ENCODE assay signal across 14 cellular contexts in the genomic region with DNA sequence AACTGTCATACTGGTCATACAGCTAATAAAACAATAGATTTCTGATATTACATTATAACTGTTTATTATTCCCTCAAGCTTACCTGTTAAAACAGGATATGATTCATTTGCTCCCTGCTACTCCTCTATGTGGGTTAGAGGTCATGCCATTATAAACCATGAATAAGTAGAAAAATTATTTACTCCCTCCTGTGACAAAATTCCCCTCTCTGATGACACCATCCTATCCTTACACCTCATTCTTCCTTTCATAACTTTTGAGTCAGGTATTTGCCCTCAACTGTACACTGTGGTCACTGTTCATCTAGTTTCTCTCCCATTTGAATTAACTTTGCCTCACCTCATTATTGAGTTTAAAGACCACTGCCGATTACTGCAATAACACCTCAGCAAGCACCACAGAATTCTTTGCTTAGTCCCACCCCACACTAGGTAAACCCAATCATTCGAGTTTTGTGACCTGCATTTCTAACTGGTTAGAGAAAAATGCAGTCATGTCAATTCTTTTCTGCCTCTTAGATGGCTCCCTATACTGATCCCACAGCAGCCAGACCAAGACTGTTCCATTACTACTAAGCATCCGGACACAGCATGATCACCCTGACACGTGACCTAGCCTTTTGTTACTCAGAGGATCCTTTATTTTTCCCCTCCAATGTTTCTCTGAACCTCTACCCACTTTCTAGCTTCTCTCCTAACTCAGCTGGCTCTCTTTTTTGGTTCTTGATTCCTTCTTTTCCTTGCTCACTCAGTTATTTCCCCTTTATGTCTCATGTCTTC.
DNase-seq lines count a peak whose midpoint lies in the region; ATAC-seq, FAIRE-seq and TF ChIP-seq lines count a peak whose summit lies in the region.
"Had no signal": no experiment of that assay in that cellular context is flagged by ENCODE, and none has a peak within 500 bp of the region (broad histone marks: within the 10 kb centered on the region; RNA-seq: fewer than 3 reads in every experiment).

No MANE protein-coding gene starts in this region.

- no peaks in the 10 kb centered on the region for H3F3A ChIP-seq in PC-3 (ENCODE audit: low read length, unreplicated experiment)

- H3K9me3 ChIP-seq in left ventricle myocardium inferior (replicated peaks), result no peaks in the 10 kb centered on the region
- no peaks in the 10 kb centered on the region for H3K9me3 ChIP-seq in PC-3 (ENCODE audit: low read length)
- no peaks in the 10 kb centered on the region for H3K9me3 ChIP-seq in esophagus squamous epithelium
- H3K9me3 ChIP-seq in sigmoid colon, result no peaks in the 10 kb centered on the region

- H3K9ac ChIP-seq in PC-3 (ENCODE audit: low read length), result peak overlapping the region; percentile 92

- TSS peak; percentile 54 for BruUV-seq in PC-3 (replicated peaks; lab: Mats Ljungman, UMichigan)

- ATAC-seq in Right ventricle myocardium superior (ENCODE audit: poor library complexity), result no peak
- ATAC-seq in PC-3, result peak; percentile 81
- ATAC-seq in HG03159 (IDR thresholded peaks at IDR 0.05; ENCODE audit: unreplicated experiment), result no peak

- H3K4me3 ChIP-seq in left ventricle myocardium inferior (no peak overlapping the region), PC-3 (ENCODE audit: low read length) (no peak overlapping the region), esophagus squamous epithelium (no peak overlapping the region), sigmoid colon (no peak overlapping the region)
- H3K4me3 ChIP-seq: cardiac muscle cell had no signal

- DNase-seq in left ventricle myocardium inferior (no peak), Right ventricle myocardium superior (no peak), PC-3 (peak; percentile 80), esophagus squamous epithelium (lab: John Stamatoyannopoulos, UW) (no peak), urothelium cell line (ENCODE audit: low spot score) (peak; percentile 50), erythroblast (lab: John Stamatoyannopoulos, UW) (no peak), sigmoid colon (no peak)
- DNase-seq: activated T-cell treated with anti-CD3 and anti-CD28 coated beads, Interleukin-2, amount 50 U/mL, for 24 hours; DND-41; KBM-7; NCI-H2171 treated with DMSO at 0.1 percent for 48 hours had no signal

- H3K27me3 ChIP-seq in left ventricle myocardium inferior (ENCODE audit: low read depth) (no peaks in the 10 kb centered on the region), PC-3 (ENCODE audit: low read length) (no peaks in the 10 kb centered on the region), esophagus squamous epithelium (no peaks in the 10 kb centered on the region), sigmoid colon (no peaks in the 10 kb centered on the region)
- H3K27me3 ChIP-seq: cardiac muscle cell had no signal

- no peaks in the 10 kb centered on the region for H3K36me3 ChIP-seq in left ventricle myocardium inferior
- H3K36me3 ChIP-seq in PC-3 (ENCODE audit: low read depth, low read length), result no peaks in the 10 kb centered on the region
- H3K36me3 ChIP-seq in esophagus squamous epithelium, result no peaks in the 10 kb centered on the region
- H3K36me3 ChIP-seq in sigmoid colon, result no peaks in the 10 kb centered on the region
- H3K36me3 ChIP-seq: cardiac muscle cell had no signal

- H2AFZ ChIP-seq in PC-3 (ENCODE audit: low read length), result no peak overlapping the region

- intact Hi-C loops in left ventricle myocardium inferior (cut with micrococcal nuclease), result no loop called here
- intact Hi-C loops in Right ventricle myocardium superior (cut with DNase I), result no loop called here
- intact Hi-C loops in PC-3 (cut with micrococcal nuclease), result loop anchor here (1.0 to 5.0 kb wide), 4 partner anchors 10 to 134 kb away; partner anchors contain the start of gene PDE10A
- intact Hi-C loops in esophagus squamous epithelium (cut with DNase I), result no loop called here
- intact Hi-C loops in sigmoid colon (cut with DNase I), result no loop called here

- WGBS in esophagus squamous epithelium, 2 donors, result 53 to 61% methylated on average over 4 of the region's 4 CpGs
- WGBS in sigmoid colon, 2 donors, result 45 to 63% methylated on average over 4 of the region's 4 CpGs

- no peaks in the 10 kb centered on the region for H3K79me2 ChIP-seq in PC-3 (ENCODE audit: low read length)

- H3K9me2 ChIP-seq in PC-3 (replicated peaks; ENCODE audit: low read length), result no peaks in the 10 kb centered on the region

- TF ChIP-seq EP300 in sigmoid colon (IDR thresholded peaks at IDR 0.05), result no peak

- H3K4me1 ChIP-seq in left ventricle myocardium inferior (peaks cover 44% of the 10 kb centered on the region), PC-3 (ENCODE audit: insufficient read depth, low read length) (peaks cover 25% of the 10 kb centered on the region), esophagus squamous epithelium (peaks cover 0 to 27% (median 4%) of the 10 kb centered on the region in 3 donors), sigmoid colon (no peaks in the 10 kb centered on the region)

- H4K20me1 ChIP-seq in PC-3 (ENCODE audit: low read length), result no peaks in the 10 kb centered on the region

- POLR2A ChIA-PET in PC-3 (lab: Charles Lee; ENCODE audit: unreplicated experiment), result interaction anchor here (0.7 kb wide), 1 partner anchor 10 kb away, joined by 3 read pairs; no protein-coding TSS in a partner anchor

- TF ChIP-seq CTCF in left ventricle myocardium inferior (IDR thresholded peaks at IDR 0.05; ENCODE audit: borderline replicate concordance), result no peak
- no peak for TF ChIP-seq CTCF in PC-3 (conservative IDR thresholded peaks at IDR 0.05; ENCODE audit: low read depth, low read length)
- no peak for TF ChIP-seq CTCF in esophagus squamous epithelium (IDR thresholded peaks at IDR 0.05)
- no peak for TF ChIP-seq CTCF in sigmoid colon (IDR thresholded peaks at IDR 0.05)

- peak; percentile 56 for FAIRE-seq in urothelium cell line (lab: Jason Lieb, UNC)

- H3K27ac ChIP-seq in left ventricle myocardium inferior (replicated peaks) (peak overlapping the region; percentile 15), PC-3 (ENCODE audit: low read length) (peak overlapping the region; percentile 98), esophagus squamous epithelium (peak overlapping the region in 3 of 4 donors; percentile 22 to 62 (median 58)), sigmoid colon (peak overlapping the region in 1 of 4 donors; percentile 30)
- H3K27ac ChIP-seq: cardiac muscle cell, VCaP had no signal

- TF ChIP-seq POLR2A in esophagus squamous epithelium (IDR thresholded peaks at IDR 0.05) (no peak), erythroblast (IDR thresholded peaks at IDR 0.05; ENCODE audit: low read length) (no peak), sigmoid colon (IDR thresholded peaks at IDR 0.05) (no peak)

- CTCF ChIA-PET in PC-3 (lab: Charles Lee), result no interaction called here

- peak overlapping the region; percentile 62 for H3K4me2 ChIP-seq in PC-3 (ENCODE audit: low read length)

Comparison
In these comparisons a context has a peak if more than half of its experiments do, and no peak if none do; other contexts are left out.
1. DNase-seq: peak in PC-3 (single experiment) and urothelium cell line (single experiment); none in left ventricle myocardium inferior (single experiment), Right ventricle myocardium superior (single experiment), esophagus squamous epithelium (single experiment), erythroblast (0 of 2) and sigmoid colon (single experiment).